Comparison of ENCODE assay signal across 19 cellular contexts in the genomic region with DNA sequence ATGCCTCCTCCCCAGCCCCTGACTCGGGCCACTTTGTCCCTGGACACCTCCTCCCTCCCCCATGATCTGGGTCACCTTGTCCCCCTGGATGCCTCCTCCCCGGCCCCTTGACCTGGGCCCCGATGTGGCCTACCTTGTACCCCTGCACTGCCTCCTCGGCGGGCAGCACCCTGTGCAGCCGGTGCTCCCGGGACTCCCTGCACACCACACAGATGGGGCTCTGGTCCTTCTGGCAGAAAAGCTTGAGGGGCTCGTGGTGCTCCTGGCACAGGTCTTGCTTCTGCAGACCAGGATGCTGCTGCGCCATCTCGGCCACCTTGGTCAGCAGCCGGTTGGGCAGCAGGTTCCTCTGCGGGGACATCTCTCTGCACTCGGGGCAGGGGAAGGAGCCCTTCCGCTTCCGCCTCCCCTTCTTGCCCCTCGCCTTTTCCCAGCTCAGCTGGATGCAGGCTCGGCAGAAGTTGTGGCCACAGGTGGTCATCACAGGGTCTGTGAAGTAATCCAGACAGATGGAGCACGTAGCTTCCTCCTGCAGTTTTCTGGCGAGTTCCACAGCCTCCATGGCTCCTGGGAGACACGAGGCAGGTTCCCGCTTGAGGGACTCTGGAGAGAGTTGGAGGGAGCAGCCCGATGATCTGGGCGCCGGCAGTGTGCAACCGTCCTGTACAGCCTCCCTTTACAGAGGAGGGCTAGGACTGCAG. TPM values are rescaled to one million over a fixed set of nuclear protein-coding genes. Genes with fewer than 3 reads are reported as not detected.
"Had no signal": no experiment of that assay in that cellular context is flagged by ENCODE, and none has a peak within 500 bp of the region (broad histone marks: within the 10 kb centered on the region; RNA-seq: fewer than 3 reads in every experiment).

No MANE protein-coding gene starts in this region.

- H3K9me3 ChIP-seq: colonic mucosa, esophagus squamous epithelium, left ventricle myocardium inferior, ovary, SK-N-SH, tibial nerve had no signal

- H3K4me2 ChIP-seq: SK-N-SH had no signal

- H3K79me2 ChIP-seq: hepatocyte had no signal

- H3K27ac Mint-ChIP-seq: activated naive CD4-positive, alpha-beta T cell treated with anti-CD3 and anti-CD28 coated beads for 36 hours; activated naive CD8-positive, alpha-beta T cell treated with anti-CD3 and anti-CD28 coated beads, Interleukin-2, amount 50 U/mL, for 24 hours; activated T-helper 2 cell treated with anti-CD3 and anti-CD28 coated beads, Interferon-gamma antibody, Interleukin-2, Interleukin-4, amounts not matched to agents 10 μg/mL and 5 μg/mL and 100 μg/mL, durations not matched to agents 14 hours and 24 hours and 36 hours; stimulated activated naive B cell treated with anti-CD40 and anti-IgM and Interleukin-4, amounts not matched to agents 10 μg/mL and 1 μg/mL and 100 μg/mL, for 72 hours had no signal

- H3K4me3 ChIP-seq: colonic mucosa, hepatocyte, left ventricle myocardium inferior, ovary, tibial nerve had no signal

- H3K27me3 ChIP-seq: hepatocyte, ovary had no signal

- H3K9me3 Mint-ChIP-seq: activated naive CD4-positive, alpha-beta T cell treated with anti-CD3 and anti-CD28 coated beads for 36 hours; activated naive CD8-positive, alpha-beta T cell treated with anti-CD3 and anti-CD28 coated beads, Interleukin-2, amount 50 U/mL, for 24 hours; activated T-helper 2 cell treated with anti-CD3 and anti-CD28 coated beads, Interferon-gamma antibody, Interleukin-2, Interleukin-4, amounts not matched to agents 10 μg/mL and 5 μg/mL and 100 μg/mL, durations not matched to agents 14 hours and 24 hours and 36 hours; stimulated activated naive B cell treated with anti-CD40 and anti-IgM and Interleukin-4, amounts not matched to agents 10 μg/mL and 1 μg/mL and 100 μg/mL, for 72 hours had no signal

- H2AFZ ChIP-seq: hepatocyte had no signal

- DNase-seq: activated CD4-positive, alpha-beta T cell treated with anti-CD3 and anti-CD28 coated beads, Interleukin-2, amount 50 U/mL, for 4 hours; activated CD4-positive, CD25-positive, alpha-beta regulatory T cell treated with anti-CD3 and anti-CD28 coated beads, Interleukin-2, amount 50 U/mL, for 72 hours; activated naive CD4-positive, alpha-beta T cell treated with anti-CD3 and anti-CD28 coated beads for 36 hours; activated naive CD8-positive, alpha-beta T cell treated with anti-CD3 and anti-CD28 coated beads, Interleukin-2, amount 50 U/mL, for 24 hours; colonic mucosa; esophagus squamous epithelium; left ventricle myocardium inferior; ovary; SK-N-SH; stimulated activated CD4-positive, alpha-beta T cell treated with anti-CD3 and anti-CD28 coated beads, Interleukin-12 subunit alpha, Interleukin-12 subunit beta, amount 100 ng/mL, for 4 hours; stimulated activated CD4-positive, alpha-beta T cell treated with anti-CD3 and anti-CD28 coated beads, Interleukin-2, amount 100 ng/mL, for 24 hours; stimulated activated naive B cell treated with anti-CD40 and anti-IgM and Interleukin-4, amounts not matched to agents 10 μg/mL and 1 μg/mL and 100 μg/mL, for 72 hours; T-helper 1 cell; T1000 had no signal

- ATAC-seq: activated naive CD8-positive, alpha-beta T cell treated with anti-CD3 and anti-CD28 coated beads, Interleukin-2, amount 50 U/mL, for 24 hours; stimulated activated naive B cell treated with anti-CD40 and anti-IgM and Interleukin-4, amounts not matched to agents 10 μg/mL and 1 μg/mL and 100 μg/mL, for 72 hours had no signal

- H3K36me3 ChIP-seq: colonic mucosa, left ventricle myocardium inferior, ovary had no signal

- FAIRE-seq: astrocyte had no signal

- H3K9ac ChIP-seq: SK-N-SH had no signal

- H3K27ac ChIP-seq: colonic mucosa, esophagus squamous epithelium, hepatocyte, left ventricle myocardium inferior, ovary, tibial nerve had no signal

RNA-seq across cellular contexts. Expression of gene TRIM17, which starts 2.0 kb away (rescaled TPM):
- total RNA-seq: glomerular endothelial cell had no signal
